Comparison of ENCODE assay signal across 5 cellular contexts in the genomic region with DNA sequence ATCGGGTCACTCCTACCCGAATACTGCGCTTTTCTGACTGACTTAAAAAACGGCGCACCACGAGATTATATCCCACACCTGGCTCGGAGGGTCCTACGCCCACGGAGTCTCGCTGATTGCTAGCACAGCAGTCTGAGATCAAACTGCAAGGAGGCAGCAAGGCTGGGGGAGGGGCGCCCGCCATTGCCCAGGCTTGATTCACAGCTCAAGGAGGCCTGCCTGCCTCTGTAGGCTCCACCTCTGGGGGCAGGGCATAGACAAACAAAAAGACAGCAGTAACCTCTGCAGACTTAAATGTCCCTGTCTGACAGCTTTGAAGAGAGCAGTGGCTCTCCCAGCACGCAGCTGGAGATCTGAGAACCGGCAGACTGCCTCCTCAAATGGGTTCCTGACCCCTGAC. TPM values are rescaled to one million over a fixed set of nuclear protein-coding genes. Genes with fewer than 3 reads are reported as not detected.
"Had no signal": no experiment of that assay in that cellular context is flagged by ENCODE, and none has a peak within 500 bp of the region (broad histone marks: within the 10 kb centered on the region; RNA-seq: fewer than 3 reads in every experiment).

No MANE protein-coding gene starts in this region.

RNA-seq across cellular contexts. Expression of a gene that starts 28.5 kb away (rescaled TPM):
- total RNA-seq: HepG2, HT-29, HT1080, IMR-90, K562 had no signal
